ENCODE assay signal across 12 cellular contexts in genomic region chr4:2386717-2387116, GRCh38. TPM values are rescaled to one million over a fixed set of nuclear protein-coding genes. Genes with fewer than 3 reads are reported as not detected.
"Had no signal": no experiment of that assay in that cellular context is flagged by ENCODE, and none has a peak within 500 bp of the region (broad histone marks: within the 10 kb centered on the region; RNA-seq: fewer than 3 reads in every experiment).

No MANE protein-coding gene starts in this region.

- H3K27ac Mint-ChIP-seq: HFFc6, IgD-negative memory B cell had no signal

- H3K9me3 ChIP-seq: HAP-1 had no signal

- H3K4me1 ChIP-seq: HAP-1 had no signal

- H3K4me3 Mint-ChIP-seq: HFFc6, IgD-negative memory B cell had no signal

- H3K9me3 Mint-ChIP-seq: HFFc6 had no signal

- H3K27ac ChIP-seq: GM23248, HL-60 had no signal

- H3K36me3 ChIP-seq: HAP-1 had no signal

- DNase-seq: GM23248, GOT3, H7, HFFc6, KBM-7 had no signal

- H3K4me3 ChIP-seq: GM23248, HAP-1 had no signal

- ATAC-seq: HCT116, HepG2 had no signal

RNA-seq across cellular contexts. Expression of gene CFAP99, which starts 32.0 kb away (rescaled TPM):
- total RNA-seq: GM23248, H4, H7, HepG2, HFFc6, HT1080 had no signal
- polyA plus RNA-seq: GM23248, HepG2, IgD-negative memory B cell had no signal
